In the genomic region with DNA sequence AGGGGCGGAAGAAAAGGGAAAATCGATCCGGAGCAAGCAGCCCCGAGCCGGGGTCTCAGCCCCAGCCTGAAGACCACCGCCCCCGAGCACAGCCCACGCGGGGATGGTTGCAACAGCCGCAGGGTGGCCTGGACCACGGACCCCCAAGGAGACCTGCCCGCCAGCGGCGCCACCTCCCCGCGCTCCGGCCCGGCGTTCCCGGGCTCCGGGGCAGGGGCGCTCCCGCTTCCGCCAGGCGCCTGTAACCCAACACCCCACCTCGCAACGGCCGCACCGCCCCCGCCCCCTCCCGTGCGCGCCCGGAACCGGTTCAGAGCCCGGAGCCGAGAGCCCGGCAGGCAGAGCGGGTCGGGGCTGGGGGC, we compare ENCODE assay signal across 8 cellular contexts.
DNase-seq lines count a peak whose midpoint lies in the region; ATAC-seq and TF ChIP-seq lines count a peak whose summit lies in the region.

No MANE protein-coding gene starts in this region.

- H3K36me3 ChIP-seq in parathyroid adenoma (ENCODE audit: control insufficient read depth, insufficient read depth, low read length), result no peaks in the 10 kb centered on the region

- H3K4me3 ChIP-seq in parathyroid adenoma (ENCODE audit: low read depth, low read length), result peak overlapping the region; percentile 71

- H3K9ac ChIP-seq in parathyroid adenoma, result peak overlapping the region; percentile 50

- ATAC-seq in HG02798 (IDR thresholded peaks at IDR 0.05; ENCODE audit: poor library complexity, unreplicated experiment), result no peak

- peak overlapping the region; percentile 30 for H3K27ac ChIP-seq in parathyroid adenoma

- no peaks in the 10 kb centered on the region for H3K9me3 ChIP-seq in parathyroid adenoma (ENCODE audit: control insufficient read depth, low read length)

- peak overlapping the region; percentile 79 for H2AFZ ChIP-seq in parathyroid adenoma

- no peaks in the 10 kb centered on the region for H3K27me3 ChIP-seq in parathyroid adenoma (ENCODE audit: control insufficient read depth, insufficient read depth, low read length)

- H3K4me2 ChIP-seq in parathyroid adenoma (ENCODE audit: low read length), result peak overlapping the region; percentile 95

- H3K79me2 ChIP-seq in parathyroid adenoma, result no peaks in the 10 kb centered on the region

- no peaks in the 10 kb centered on the region for H3K4me1 ChIP-seq in parathyroid adenoma

- TF ChIP-seq CTCF in parathyroid adenoma (IDR thresholded peaks at IDR 0.05), result no peak

- DNase-seq in NCI-H2081 (lab: John Stamatoyannopoulos, UW) (peak; percentile 36 to 43), NCI-H2081 treated with DMSO at 0.1 percent for 48 hours (lab: John Stamatoyannopoulos, UW) (no peak), NCI-H526 treated with DMSO at 0.1 percent for 48 hours (lab: John Stamatoyannopoulos, UW) (peak; percentile 47), glomerular visceral epithelial cell (ENCODE audit: extremely low spot score) (peak; percentile 67), NCI-H226 (no peak)
- DNase-seq in activated naive CD4-positive, alpha-beta T cell treated with Interleukin-2 at 50 U/mL for 16 hours, result peak; percentile 38

Comparison
In these comparisons a context has a peak if more than half of its experiments do, and no peak if none do; other contexts are left out.
1. DNase-seq: peak in NCI-H2081 (2 of 2), NCI-H526 treated with DMSO at 0.1 percent for 48 hours (single experiment), activated naive CD4-positive, alpha-beta T cell treated with Interleukin-2 at 50 U/mL for 16 hours (single experiment) and glomerular visceral epithelial cell (single experiment); none in NCI-H2081 treated with DMSO at 0.1 percent for 48 hours (single experiment) and NCI-H226 (single experiment).